29 cellular contexts compared by ENCODE assay signal in genomic region chr2:172861632-172862031, GRCh38.
"Had no signal": no experiment of that assay in that cellular context is flagged by ENCODE, and none has a peak within 500 bp of the region (broad histone marks: within the 10 kb centered on the region; RNA-seq: fewer than 3 reads in every experiment).

No MANE protein-coding gene starts in this region.

- H3K27me3 Mint-ChIP-seq: brain, type B pancreatic cell had no signal

- H3K4me1 ChIP-seq: ascending aorta, right lobe of liver, uterus had no signal

- H3K27ac ChIP-seq: ascending aorta, cardiac muscle cell, pancreas, right lobe of liver, thoracic aorta had no signal

- H3K4me3 Mint-ChIP-seq: activated CD8-positive, alpha-beta memory T cell treated with anti-CD3 and anti-CD28 coated beads, Interleukin-2, amount 10 ng/mL, durations not matched to agents 7 days and 5 days; activated CD8-positive, alpha-beta T cell treated with anti-CD3 and anti-CD28 coated beads, Interleukin-2, amount 10 ng/mL, durations not matched to agents 7 days and 5 days; activated naive CD8-positive, alpha-beta T cell; brain; effector memory CD8-positive, alpha-beta T cell; memory B cell; naive thymus-derived CD8-positive, alpha-beta T cell; neural crest cell; stimulated activated naive CD8-positive, alpha-beta T cell treated with anti-CD3 and anti-CD28 coated beads, Interleukin-15, Interleukin-2, amounts not matched to agents 100 ng/mL and 50 ng/mL, for 24 hours; T-helper 17 cell; WTC11 had no signal

- H3K9me3 Mint-ChIP-seq: effector memory CD8-positive, alpha-beta T cell; memory B cell; naive thymus-derived CD8-positive, alpha-beta T cell; neural crest cell; stimulated activated naive CD8-positive, alpha-beta T cell treated with anti-CD3 and anti-CD28 coated beads, Interleukin-15, Interleukin-2, amounts not matched to agents 100 ng/mL and 50 ng/mL, for 24 hours; type B pancreatic cell; WTC11 had no signal

- H3K4me1 Mint-ChIP-seq: activated CD8-positive, alpha-beta memory T cell treated with anti-CD3 and anti-CD28 coated beads, Interleukin-2, amount 10 ng/mL, durations not matched to agents 7 days and 5 days; memory B cell; naive thymus-derived CD8-positive, alpha-beta T cell had no signal

- H3K36me3 ChIP-seq: ascending aorta, cardiac muscle cell, pancreas, right lobe of liver, thoracic aorta, uterus had no signal

- H3K4me3 ChIP-seq: ascending aorta, cardiac muscle cell, pancreas, right lobe of liver, thoracic aorta, uterus had no signal

- H3K27me3 ChIP-seq: ascending aorta, cardiac muscle cell, pancreas, right lobe of liver, uterus had no signal

- H3K27ac Mint-ChIP-seq: activated CD8-positive, alpha-beta memory T cell treated with anti-CD3 and anti-CD28 coated beads, Interleukin-2, amount 10 ng/mL, durations not matched to agents 7 days and 5 days; activated CD8-positive, alpha-beta T cell treated with anti-CD3 and anti-CD28 coated beads, Interleukin-2, amount 10 ng/mL, durations not matched to agents 7 days and 5 days; activated naive CD8-positive, alpha-beta T cell; effector memory CD8-positive, alpha-beta T cell; memory B cell; naive thymus-derived CD8-positive, alpha-beta T cell; stimulated activated naive CD8-positive, alpha-beta T cell treated with anti-CD3 and anti-CD28 coated beads, Interleukin-15, Interleukin-2, amounts not matched to agents 100 ng/mL and 50 ng/mL, for 24 hours; T-helper 17 cell; type B pancreatic cell; WTC11 had no signal

- ATAC-seq: activated CD8-positive, alpha-beta memory T cell treated with anti-CD3 and anti-CD28 coated beads, Interleukin-2, amount 10 ng/mL, durations not matched to agents 7 days and 5 days; activated CD8-positive, alpha-beta T cell treated with anti-CD3 and anti-CD28 coated beads, Interleukin-2, amount 10 ng/mL, durations not matched to agents 7 days and 5 days; effector memory CD8-positive, alpha-beta T cell; naive thymus-derived CD8-positive, alpha-beta T cell; pancreas; T-helper 17 cell; WTC11 had no signal

- H3K36me3 Mint-ChIP-seq: activated CD8-positive, alpha-beta memory T cell treated with anti-CD3 and anti-CD28 coated beads, Interleukin-2, amount 10 ng/mL, durations not matched to agents 7 days and 5 days; activated naive CD8-positive, alpha-beta T cell; brain; memory B cell; naive thymus-derived CD8-positive, alpha-beta T cell; type B pancreatic cell; WTC11 had no signal

- DNase-seq: activated CD4-positive, alpha-beta T cell treated with anti-CD3 and anti-CD28 coated beads for 1 hour; activated CD4-positive, alpha-beta T cell treated with anti-CD3 and anti-CD28 coated beads, Interleukin-2, amount 50 U/mL, for 1 hour; activated CD8-positive, alpha-beta memory T cell treated with anti-CD3 and anti-CD28 coated beads, Interleukin-2, amount 10 ng/mL, durations not matched to agents 7 days and 5 days; activated CD8-positive, alpha-beta T cell treated with anti-CD3 and anti-CD28 coated beads, Interleukin-2, amount 10 ng/mL, durations not matched to agents 7 days and 5 days; activated effector memory CD4-positive, alpha-beta T cell treated with Interleukin-2 at 50 U/mL for 16 hours; activated naive CD4-positive, alpha-beta T cell treated with Interleukin-2 at 50 U/mL for 16 hours; activated T-cell treated with anti-CD3 and anti-CD28 coated beads for 4 hours; cortex of kidney; effector memory CD8-positive, alpha-beta T cell; erythroblast; naive thymus-derived CD8-positive, alpha-beta T cell; nucleus accumbens; pancreas; right lobe of liver; SK-N-SH; stimulated activated CD4-positive, alpha-beta T cell treated with anti-CD3 and anti-CD28 coated beads, Interleukin-12 subunit alpha, Interleukin-12 subunit beta, amount 100 ng/mL, for 4 hours; stimulated activated CD4-positive, alpha-beta T cell treated with anti-CD3 and anti-CD28 coated beads, Interleukin-4, amount 100 ng/mL, for 1 hour; T-helper 17 cell; uterus had no signal

- H3K9me3 ChIP-seq: ascending aorta, pancreas, right lobe of liver, SK-N-SH, thoracic aorta, uterus had no signal
